In genomic region chr3:188316021-188316722, GRCh38 we compare ENCODE assay signal across 21 cellular contexts.
DNase-seq lines count a peak whose midpoint lies in the region; ATAC-seq and TF ChIP-seq lines count a peak whose summit lies in the region.
"Had no signal": no experiment of that assay in that cellular context is flagged by ENCODE, and none has a peak within 500 bp of the region (broad histone marks: within the 10 kb centered on the region; RNA-seq: fewer than 3 reads in every experiment).

No MANE protein-coding gene starts in this region.

- WGBS in right cardiac atrium = 84% methylated on average over 6 of the region's 6 CpGs
- 77 to 80% methylated on average over 6 of the region's 6 CpGs for WGBS in aorta, 2 donors

- H3K27ac ChIP-seq in right atrium auricular region (peak overlapping the region in 1 of 2 donors; percentile 52), WERI-Rb-1 (no peak overlapping the region), right cardiac atrium (ENCODE audit: low read length) (no peak overlapping the region), aorta (ENCODE audit: low read depth in 1 of 2, low read length in 2 of 2) (peak overlapping the region in 1 of 2 donors; percentile 28)
- H3K27ac ChIP-seq: hepatocyte, KMS-11 had no signal

- intact Hi-C loops in Right ventricle myocardium superior (cut with DNase I) = no loop called here
- intact Hi-C loops in right cardiac atrium (cut with DNase I) = no loop called here
- intact Hi-C loops in aorta (cut with DNase I) = no loop called here

- peaks cover 8% of the 10 kb centered on the region for H3K36me3 ChIP-seq in right atrium auricular region
- no peaks in the 10 kb centered on the region for H3K36me3 ChIP-seq in WERI-Rb-1
- no peaks in the 10 kb centered on the region for H3K36me3 ChIP-seq in aorta (ENCODE audit: control insufficient read depth in 1 of 2, insufficient read depth in 2 of 2, low read length in 1 of 2)
- H3K36me3 ChIP-seq: breast epithelium had no signal

- ATAC-seq in Right ventricle myocardium superior (ENCODE audit: poor library complexity) (peak; percentile 47), right cardiac atrium (peak; percentile 34 to 56), aorta (ENCODE audit: low FRiP score) (peak; percentile 76), GM18909 (IDR thresholded peaks at IDR 0.05; ENCODE audit: poor library complexity, unreplicated experiment) (no peak)
- ATAC-seq: activated CD8-positive, alpha-beta T cell treated with anti-CD3 and anti-CD28 coated beads, Interleukin-2, amount 10 ng/mL, durations not matched to agents 7 days and 5 days; left colon; naive thymus-derived CD4-positive, alpha-beta T cell had no signal

- H3K27me3 ChIP-seq in right atrium auricular region = no peaks in the 10 kb centered on the region
- no peaks in the 10 kb centered on the region for H3K27me3 ChIP-seq in WERI-Rb-1 (ENCODE audit: insufficient read depth, low read depth, severe bottlenecking)
- H3K27me3 ChIP-seq in right cardiac atrium (ENCODE audit: control insufficient read depth, insufficient read depth) = no peaks in the 10 kb centered on the region
- H3K27me3 ChIP-seq in aorta (ENCODE audit: control insufficient read depth in 1 of 2, insufficient read depth in 2 of 2, low read length in 1 of 2) = no peaks in the 10 kb centered on the region
- H3K27me3 ChIP-seq: breast epithelium, hepatocyte had no signal

- H3K4me3 ChIP-seq in right atrium auricular region (no peak overlapping the region), WERI-Rb-1 (ENCODE audit: low read depth, low read length) (no peak overlapping the region), right cardiac atrium (ENCODE audit: low read length) (no peak overlapping the region), aorta (ENCODE audit: low read length in 2 of 2) (no peak overlapping the region)
- H3K4me3 ChIP-seq: breast epithelium, hepatocyte had no signal

- H3K9me3 ChIP-seq in right atrium auricular region (no peaks in the 10 kb centered on the region), WERI-Rb-1 (ENCODE audit: severe bottlenecking) (no peaks in the 10 kb centered on the region), right cardiac atrium (ENCODE audit: control insufficient read depth, low read length) (no peaks in the 10 kb centered on the region), aorta (ENCODE audit: control insufficient read depth, low read length) (no peaks in the 10 kb centered on the region)
- H3K9me3 ChIP-seq: breast epithelium had no signal

- H3K4me1 ChIP-seq in right atrium auricular region (peaks cover 0 to 33% of the 10 kb centered on the region in 2 donors), right cardiac atrium (ENCODE audit: control insufficient read depth, insufficient read depth, low read length) (peaks cover 4% of the 10 kb centered on the region), aorta (ENCODE audit: control insufficient read depth in 1 of 2, insufficient read depth in 2 of 2, low read length in 2 of 2) (peaks cover 16 to 20% of the 10 kb centered on the region in 2 donors)
- H3K4me1 ChIP-seq: breast epithelium had no signal

- DNase-seq in Right ventricle myocardium superior (no peak), right atrium auricular region (ENCODE audit: low spot score) (no peak), WERI-Rb-1 (peak; percentile 62), right cardiac atrium (no peak), aorta (no peak), middle frontal gyrus (ENCODE audit: extremely low spot score, low spot score) (no peak), ureter (ENCODE audit: low spot score) (no peak)
- DNase-seq: activated CD8-positive, alpha-beta T cell treated with anti-CD3 and anti-CD28 coated beads, Interleukin-2, amount 10 ng/mL, durations not matched to agents 7 days and 5 days; Calu3; GF-D8; GOT3; left colon; naive thymus-derived CD4-positive, alpha-beta T cell; NCI-H2029; NCI-H526; SHP77; stimulated activated naive CD4-positive, alpha-beta T cell treated with Interleukin-2 at 50 U/mL for 16 hours had no signal

- no peak for TF ChIP-seq CTCF in right atrium auricular region (IDR thresholded peaks at IDR 0.05)
- no peak for TF ChIP-seq CTCF in WERI-Rb-1 (IDR thresholded peaks at IDR 0.05; ENCODE audit: low read depth, low read length)
